Comparison of ENCODE assay signal across 34 cellular contexts in the genomic region with DNA sequence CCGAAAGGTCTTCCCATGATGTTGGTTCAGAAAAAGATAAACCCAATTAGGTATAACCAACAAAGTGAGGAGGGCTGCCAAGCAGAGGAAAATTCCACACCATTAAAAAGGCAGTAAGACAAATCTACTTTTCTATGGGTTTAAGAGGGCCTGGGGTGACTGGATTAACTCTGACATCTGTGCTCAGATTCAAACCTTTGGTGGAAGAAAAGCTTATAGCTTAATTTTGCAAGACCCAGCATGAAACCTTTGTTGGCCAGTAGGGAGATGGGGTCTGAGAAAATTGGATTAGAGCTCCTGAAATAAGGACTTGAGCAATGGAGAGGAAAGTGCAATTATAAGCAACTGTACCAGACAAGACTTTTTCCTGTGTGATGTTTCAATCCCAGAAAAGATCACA.
"Had no signal": no experiment of that assay in that cellular context is flagged by ENCODE, and none has a peak within 500 bp of the region (broad histone marks: within the 10 kb centered on the region; RNA-seq: fewer than 3 reads in every experiment).

No MANE protein-coding gene starts in this region.

- H3K4me1 ChIP-seq: ascending aorta, Peyer's patch, SJSA1 had no signal

- H3K4me3 ChIP-seq: ascending aorta, cardiac muscle cell, Peyer's patch, SJSA1 had no signal

- H3K27me3 ChIP-seq: ascending aorta, cardiac muscle cell, Peyer's patch, SJSA1 had no signal

- H3K9me3 Mint-ChIP-seq: activated B cell treated with CpG ODN at 0.5 μM for 24 hours; activated CD4-positive, alpha-beta memory T cell treated with anti-CD3 and anti-CD28 coated beads, Interleukin-2, amount 10 ng/mL, durations not matched to agents 7 days and 5 days; activated naive CD4-positive, alpha-beta T cell treated with anti-CD3 and anti-CD28 coated beads, Interleukin-2, amount 50 U/mL, for 24 hours; activated T-cell treated with anti-CD3 and anti-CD28 coated beads, Interleukin-2, amount 50 U/mL, for 24 hours; activated T-helper 2 cell treated with anti-CD3 and anti-CD28 coated beads, Interferon-gamma antibody, Interleukin-2, Interleukin-4, amounts not matched to agents 10 μg/mL and 5 μg/mL and 100 μg/mL, durations not matched to agents 14 hours and 24 hours and 36 hours; T-helper 1 cell treated with Interleukin-12 subunit alpha and Interleukin-12 subunit beta and Interleukin-4 antibody, amounts not matched to agents 30 μg/mL and 1 μg/mL, for 36 hours; T-helper 2 cell treated with Interferon-gamma antibody and Interleukin-4, amounts not matched to agents 5 μg/mL and 100 μg/mL, for 36 hours had no signal

- ATAC-seq: PC-3 had no signal

- H3K4me3 Mint-ChIP-seq: activated B cell treated with CpG ODN at 0.5 μM for 24 hours; activated CD4-positive, alpha-beta memory T cell treated with anti-CD3 and anti-CD28 coated beads, Interleukin-2, amount 10 ng/mL, durations not matched to agents 7 days and 5 days; activated naive CD4-positive, alpha-beta T cell treated with anti-CD3 and anti-CD28 coated beads, Interleukin-2, amount 50 U/mL, for 24 hours; activated naive CD8-positive, alpha-beta T cell treated with anti-CD3 and anti-CD28 coated beads, Interleukin-2, amount 10 ng/mL, durations not matched to agents 7 days and 5 days; activated T-cell treated with anti-CD3 and anti-CD28 coated beads, Interleukin-2, amount 50 U/mL, for 24 hours; central memory CD8-positive, alpha-beta T cell; T-helper 1 cell treated with Interleukin-12 subunit alpha and Interleukin-12 subunit beta and Interleukin-4 antibody, amounts not matched to agents 30 μg/mL and 1 μg/mL, for 36 hours; T-helper 2 cell treated with Interferon-gamma antibody and Interleukin-4, amounts not matched to agents 5 μg/mL and 100 μg/mL, for 36 hours had no signal

- H3K36me3 ChIP-seq: ascending aorta, cardiac muscle cell, Peyer's patch, SJSA1 had no signal

- DNase-seq: activated B cell treated with CpG ODN at 0.5 μM for 24 hours; activated CD4-positive, alpha-beta memory T cell treated with anti-CD3 and anti-CD28 coated beads, Interleukin-2, amount 10 ng/mL, durations not matched to agents 7 days and 5 days; activated CD4-positive, alpha-beta T cell treated with anti-CD3 and anti-CD28 coated beads for 48 hours; activated CD4-positive, CD25-positive, alpha-beta regulatory T cell treated with anti-CD3 and anti-CD28 coated beads, Interleukin-2, amount 50 U/mL, for 72 hours; activated gamma-delta T cell; activated naive CD4-positive, alpha-beta T cell treated with Interleukin-2 at 50 U/mL for 16 hours; activated naive CD8-positive, alpha-beta T cell treated with anti-CD3 and anti-CD28 coated beads, Interleukin-2, amount 10 ng/mL, durations not matched to agents 7 days and 5 days; activated T-cell treated with anti-CD3 and anti-CD28 coated beads, Interleukin-2, amount 50 U/mL, for 24 hours; amygdala; Kasumi-1; KG1; MM.1S; MV-4-11; NCI-H1092; NCI-H1436 treated with DMSO at 0.1 percent for 48 hours; NCI-H1694 treated with DMSO at 0.1 percent for 48 hours; NCI-H2029; NCI-H345; NCI-H510A; NCI-H69; NK-92 treated with Interleukin-12 subunit alpha and Interleukin-12 subunit beta, amount 100 ng/mL, for 24 hours; PC-3; Peyer's patch; RPMI8226; SHP77 treated with DMSO at 0.1 percent for 48 hours; SK-N-SH had no signal

- H3K27me3 Mint-ChIP-seq: activated B cell treated with CpG ODN at 0.5 μM for 24 hours; activated CD4-positive, alpha-beta memory T cell treated with anti-CD3 and anti-CD28 coated beads, Interleukin-2, amount 10 ng/mL, durations not matched to agents 7 days and 5 days; central memory CD8-positive, alpha-beta T cell had no signal

- H3K9me3 ChIP-seq: ascending aorta, Peyer's patch, SJSA1, SK-N-SH had no signal

- H3K27ac Mint-ChIP-seq: activated B cell treated with CpG ODN at 0.5 μM for 24 hours; activated CD4-positive, alpha-beta memory T cell treated with anti-CD3 and anti-CD28 coated beads, Interleukin-2, amount 10 ng/mL, durations not matched to agents 7 days and 5 days; activated naive CD4-positive, alpha-beta T cell treated with anti-CD3 and anti-CD28 coated beads, Interleukin-2, amount 50 U/mL, for 24 hours; activated naive CD8-positive, alpha-beta T cell treated with anti-CD3 and anti-CD28 coated beads, Interleukin-2, amount 10 ng/mL, durations not matched to agents 7 days and 5 days; activated T-cell treated with anti-CD3 and anti-CD28 coated beads, Interleukin-2, amount 50 U/mL, for 24 hours; activated T-helper 2 cell treated with anti-CD3 and anti-CD28 coated beads, Interferon-gamma antibody, Interleukin-2, Interleukin-4, amounts not matched to agents 10 μg/mL and 5 μg/mL and 100 μg/mL, durations not matched to agents 14 hours and 24 hours and 36 hours; T-helper 1 cell treated with Interleukin-12 subunit alpha and Interleukin-12 subunit beta and Interleukin-4 antibody, amounts not matched to agents 30 μg/mL and 1 μg/mL, for 36 hours; T-helper 2 cell treated with Interferon-gamma antibody and Interleukin-4, amounts not matched to agents 5 μg/mL and 100 μg/mL, for 36 hours had no signal

- H3K36me3 Mint-ChIP-seq: activated naive CD4-positive, alpha-beta T cell treated with anti-CD3 and anti-CD28 coated beads, Interleukin-2, amount 50 U/mL, for 24 hours; activated naive CD8-positive, alpha-beta T cell treated with anti-CD3 and anti-CD28 coated beads, Interleukin-2, amount 10 ng/mL, durations not matched to agents 7 days and 5 days had no signal

- H3K4me1 Mint-ChIP-seq: activated B cell treated with CpG ODN at 0.5 μM for 24 hours; activated CD4-positive, alpha-beta memory T cell treated with anti-CD3 and anti-CD28 coated beads, Interleukin-2, amount 10 ng/mL, durations not matched to agents 7 days and 5 days; activated naive CD4-positive, alpha-beta T cell treated with anti-CD3 and anti-CD28 coated beads, Interleukin-2, amount 50 U/mL, for 24 hours; activated naive CD8-positive, alpha-beta T cell treated with anti-CD3 and anti-CD28 coated beads, Interleukin-2, amount 10 ng/mL, durations not matched to agents 7 days and 5 days; central memory CD8-positive, alpha-beta T cell had no signal

- H3K27ac ChIP-seq: ascending aorta, cardiac muscle cell, Peyer's patch, SJSA1 had no signal
